In genomic region chr6:6405997-6406699, GRCh38 we compare ENCODE assay signal across 12 cellular contexts.
"Had no signal": no experiment of that assay in that cellular context is flagged by ENCODE, and none has a peak within 500 bp of the region (broad histone marks: within the 10 kb centered on the region; RNA-seq: fewer than 3 reads in every experiment).

No MANE protein-coding gene starts in this region.

- H3K4me3 ChIP-seq: vagina had no signal

- DNase-seq: amniotic stem cell; cerebellar nuclear complex; dermis blood vessel endothelial cell; erythroblast; head of caudate nucleus; nephron progenitor cell; stimulated activated CD4-positive, alpha-beta T cell treated with anti-CD3 and anti-CD28 coated beads, Interleukin-4, amount 100 ng/mL, for 1 hour; stimulated activated CD8-positive, alpha-beta memory T cell treated with anti-CD3 and anti-CD28 coated beads, Interleukin-4, amount 100 ng/mL, for 48 hours; stimulated activated naive CD8-positive, alpha-beta T cell treated with anti-CD3 and anti-CD28 coated beads, Interleukin-15, amount 100 ng/mL, for 72 hours had no signal

- H3K27ac ChIP-seq: vagina had no signal

- H3K27ac Mint-ChIP-seq: activated naive CD4-positive, alpha-beta T cell treated with anti-CD3 and anti-CD28 coated beads, Interleukin-2, amount 50 U/mL, for 24 hours; nephron progenitor cell; stimulated activated naive CD8-positive, alpha-beta T cell treated with anti-CD3 and anti-CD28 coated beads, Interleukin-15, amount 100 ng/mL, for 72 hours had no signal

- H3K27me3 ChIP-seq: vagina had no signal

- H3K4me3 Mint-ChIP-seq: activated naive CD4-positive, alpha-beta T cell treated with anti-CD3 and anti-CD28 coated beads, Interleukin-2, amount 50 U/mL, for 24 hours; nephron progenitor cell; stimulated activated naive CD8-positive, alpha-beta T cell treated with anti-CD3 and anti-CD28 coated beads, Interleukin-15, amount 100 ng/mL, for 72 hours had no signal

- H3K36me3 ChIP-seq: vagina had no signal

- ATAC-seq: activated CD4-positive, CD25-positive, alpha-beta regulatory T cell treated with anti-CD3 and anti-CD28 coated beads, Interleukin-2, amount 50 U/mL, for 24 hours; stimulated activated naive CD8-positive, alpha-beta T cell treated with anti-CD3 and anti-CD28 coated beads, Interleukin-15, amount 100 ng/mL, for 72 hours had no signal

- H3K4me1 ChIP-seq: vagina had no signal

- H3K36me3 Mint-ChIP-seq: activated naive CD4-positive, alpha-beta T cell treated with anti-CD3 and anti-CD28 coated beads, Interleukin-2, amount 50 U/mL, for 24 hours had no signal

- H3K9me3 ChIP-seq: vagina had no signal

- H3K4me1 Mint-ChIP-seq: activated naive CD4-positive, alpha-beta T cell treated with anti-CD3 and anti-CD28 coated beads, Interleukin-2, amount 50 U/mL, for 24 hours; nephron progenitor cell; stimulated activated naive CD8-positive, alpha-beta T cell treated with anti-CD3 and anti-CD28 coated beads, Interleukin-15, amount 100 ng/mL, for 72 hours had no signal
